ENCODE assay signal across 24 cellular contexts in the genomic region with DNA sequence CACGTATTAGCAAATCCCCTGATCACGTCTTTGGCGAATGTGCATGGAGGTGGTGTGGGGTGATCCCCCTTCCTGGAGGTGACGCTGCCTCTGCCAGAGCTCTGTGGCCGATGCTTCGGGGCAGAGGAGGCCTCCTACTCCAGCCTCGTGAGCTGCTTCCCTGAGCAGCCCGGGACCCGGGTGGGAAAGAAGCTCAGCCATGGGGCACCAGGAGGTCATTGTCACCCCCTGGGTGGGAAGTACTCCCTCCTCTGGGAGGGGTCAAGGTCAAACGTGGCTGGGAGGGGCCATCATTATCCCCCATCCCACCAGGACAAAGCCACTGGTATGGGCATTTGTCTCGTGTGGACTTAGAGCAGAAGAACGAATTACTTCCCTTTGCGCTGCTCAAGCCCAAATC. TPM values are rescaled to one million over a fixed set of nuclear protein-coding genes. Genes with fewer than 3 reads are reported as not detected.
DNase-seq lines count a peak whose midpoint lies in the region; ATAC-seq and TF ChIP-seq lines count a peak whose summit lies in the region.
"Had no signal": no experiment of that assay in that cellular context is flagged by ENCODE, and none has a peak within 500 bp of the region (broad histone marks: within the 10 kb centered on the region; RNA-seq: fewer than 3 reads in every experiment).

No MANE protein-coding gene starts in this region.

- no peak overlapping the region for H3K9ac ChIP-seq in smooth muscle cell (ENCODE audit: low read depth)
- H3K9ac ChIP-seq: BLaER1 treated with 17β-estradiol and CSF1 and Interleukin-3, amounts not matched to agents 10 nM and 100 nM had no signal

- POLR2A ChIA-PET in WTC11 (lab: Charles Lee): no interaction called here

- H3K36me3 ChIP-seq in smooth muscle cell (ENCODE audit: low read depth): no peaks in the 10 kb centered on the region

- ATAC-seq in activated naive CD4-positive, alpha-beta T cell treated with anti-CD3 and anti-CD28 coated beads, Interleukin-2, amount 50 U/mL, for 72 hours: no peak
- no peak for ATAC-seq in WTC11
- ATAC-seq: CD8-positive, alpha-beta T cell; HepG2; Panc1 had no signal

- no peaks in the 10 kb centered on the region for H3K27me3 Mint-ChIP-seq in WTC11 (ENCODE audit: low read depth)

- H3F3A ChIP-seq in smooth muscle cell (ENCODE audit: low read depth): no peaks in the 10 kb centered on the region

- H3K4me3 ChIP-seq in smooth muscle cell: no peak overlapping the region
- H3K4me3 ChIP-seq: BLaER1 treated with 17β-estradiol and CSF1 and Interleukin-3, amounts not matched to agents 10 nM and 100 nM had no signal

- no peak overlapping the region for H3K4me2 ChIP-seq in smooth muscle cell
- H3K4me2 ChIP-seq: BLaER1 treated with 17β-estradiol and CSF1 and Interleukin-3, amounts not matched to agents 10 nM and 100 nM had no signal

- WGBS in smooth muscle cell (ENCODE audit: low lambda C conversion rate): 82% methylated on average over 13 of the region's 13 CpGs

- H3K9me3 ChIP-seq in smooth muscle cell (replicated peaks; ENCODE audit: low read depth): no peaks in the 10 kb centered on the region
- H3K9me3 ChIP-seq: BLaER1 treated with 17β-estradiol and CSF1 and Interleukin-3, amounts not matched to agents 10 nM and 100 nM; Caco-2 had no signal

- no peaks in the 10 kb centered on the region for H3K9me3 Mint-ChIP-seq in activated naive CD4-positive, alpha-beta T cell treated with anti-CD3 and anti-CD28 coated beads, Interleukin-2, amount 50 U/mL, for 72 hours
- no peaks in the 10 kb centered on the region for H3K9me3 Mint-ChIP-seq in WTC11
- H3K9me3 Mint-ChIP-seq: CD8-positive, alpha-beta T cell had no signal

- H3K4me1 Mint-ChIP-seq in WTC11: peaks cover 2% of the 10 kb centered on the region; the same call in 1 of the 2 replicates

- TF ChIP-seq CTCF in WTC11 (IDR thresholded peaks at IDR 0.05) (no peak), smooth muscle cell (IDR thresholded peaks at IDR 0.05; ENCODE audit: borderline replicate concordance, insufficient read depth, poor library complexity, severe bottlenecking) (no peak)

- H3K4me3 Mint-ChIP-seq in WTC11: no peak overlapping the region
- H3K4me3 Mint-ChIP-seq: CD8-positive, alpha-beta T cell had no signal

- no peaks in the 10 kb centered on the region for H3K27me3 ChIP-seq in smooth muscle cell (ENCODE audit: low read depth)
- H3K27me3 ChIP-seq: BLaER1 treated with 17β-estradiol and CSF1 and Interleukin-3, amounts not matched to agents 10 nM and 100 nM had no signal

- no peaks in the 10 kb centered on the region for H3K4me1 ChIP-seq in smooth muscle cell (ENCODE audit: low read depth)
- H3K4me1 ChIP-seq: Caco-2 had no signal

- no peaks in the 10 kb centered on the region for H3K79me2 ChIP-seq in smooth muscle cell (ENCODE audit: low read depth)

- CTCF ChIA-PET in WTC11 (lab: Charles Lee): interaction anchor here (0.5 to 2.7 kb wide), 5 partner anchors 15 to 271 kb away, joined by 3 to 8 read pairs (median 3); no protein-coding TSS in a partner anchor

- no peak for DNase-seq in activated naive CD4-positive, alpha-beta T cell treated with anti-CD3 and anti-CD28 coated beads, Interleukin-2, amount 50 U/mL, for 72 hours (ENCODE audit: low spot score in 2 of 2)
- no peak for DNase-seq in activated naive CD4-positive, alpha-beta T cell (lab: John Stamatoyannopoulos, UW)
- no peak for DNase-seq in WTC11 (ENCODE audit: low spot score)
- no peak for DNase-seq in stimulated activated CD4-positive, alpha-beta T cell treated with anti-CD3 and anti-CD28 coated beads, Interleukin-2, amount 100 ng/mL, for 24 hours
- no peak for DNase-seq in smooth muscle cell (lab: John Stamatoyannopoulos, UW; ENCODE audit: unreplicated experiment)
- DNase-seq in NOMO-1 treated with DMSO at 0.1 percent for 48 hours (lab: John Stamatoyannopoulos, UW; ENCODE audit: unreplicated experiment): no peak
- DNase-seq: AML-193; Caco-2; CD8-positive, alpha-beta T cell; Karpas-422; NCI-H1092 treated with DMSO at 0.1 percent for 48 hours; NCI-H1436; NCI-H187; NCI-H2081 treated with DMSO at 0.1 percent for 48 hours; NCI-H2171; NCI-H226; NCI-H510A; NCI-H69; SHP77 treated with DMSO at 0.1 percent for 48 hours had no signal

- H3K27ac Mint-ChIP-seq in activated naive CD4-positive, alpha-beta T cell treated with anti-CD3 and anti-CD28 coated beads, Interleukin-2, amount 50 U/mL, for 72 hours: peak overlapping the region; percentile 60 to 79
- peak overlapping the region; percentile 19; the same call in 1 of the 2 replicates for H3K27ac Mint-ChIP-seq in WTC11
- H3K27ac Mint-ChIP-seq: CD8-positive, alpha-beta T cell had no signal

- peaks cover 0 to 7% of the 10 kb centered on the region in 2 donors for H3K36me3 Mint-ChIP-seq in activated naive CD4-positive, alpha-beta T cell treated with anti-CD3 and anti-CD28 coated beads, Interleukin-2, amount 50 U/mL, for 72 hours
- H3K36me3 Mint-ChIP-seq in WTC11: no peaks in the 10 kb centered on the region

- H3K27ac ChIP-seq in cingulate gyrus (ENCODE audit: low read depth, low read length): peak overlapping the region; percentile 65
- H3K27ac ChIP-seq in smooth muscle cell (ENCODE audit: low read depth): no peak overlapping the region
- H3K27ac ChIP-seq: BLaER1 treated with 17β-estradiol and CSF1 and Interleukin-3, amounts not matched to agents 10 nM and 100 nM; RWPE1 had no signal

- H2AFZ ChIP-seq in smooth muscle cell (ENCODE audit: low read depth): no peak overlapping the region

- H4K20me1 ChIP-seq in smooth muscle cell (ENCODE audit: low read depth): no peaks in the 10 kb centered on the region

TF ChIP-seq in WTC11, 78 proteins besides CTCF, POLR2A, EP300 and RAD21:
- no peak for TF ChIP-seq ESRRA (CRISPR knock-in tag; IDR thresholded peaks at IDR 0.05; ENCODE audit: borderline replicate concordance)

RNA-seq across cellular contexts. Expression of gene KCNAB2, which starts 40.7 kb away (rescaled TPM):
- total RNA-seq in activated naive CD4-positive, alpha-beta T cell treated with anti-CD3 and anti-CD28 coated beads, Interleukin-2, amount 50 U/mL, for 72 hours: 100 to 1,000 TPM; 214 to 334 TPM
- total RNA-seq in WTC11 (2021) (9.3 to 10.3 TPM (median 9.6 TPM) in 3 replicates), smooth muscle cell (1.4 and 3.6 TPM in 2 replicates)
- polyA plus RNA-seq in smooth muscle cell: 2.9 and 3.9 TPM in 2 replicates

Comparison
In these comparisons a context has a peak if more than half of its experiments do, and no peak if none do; other contexts are left out.
1. RNA of gene KCNAB2, which starts 40.7 kb away (total RNA-seq): 214 to 334 TPM in activated naive CD4-positive, alpha-beta T cell treated with anti-CD3 and anti-CD28 coated beads, Interleukin-2, amount 50 U/mL, for 72 hours; 9.3 to 10.3 TPM in WTC11 and 1.4 to 3.6 TPM in smooth muscle cell; every median in the first group is over 10 times any median in the second.